Comparison of ENCODE assay signal across 1 cellular context in the genomic region with DNA sequence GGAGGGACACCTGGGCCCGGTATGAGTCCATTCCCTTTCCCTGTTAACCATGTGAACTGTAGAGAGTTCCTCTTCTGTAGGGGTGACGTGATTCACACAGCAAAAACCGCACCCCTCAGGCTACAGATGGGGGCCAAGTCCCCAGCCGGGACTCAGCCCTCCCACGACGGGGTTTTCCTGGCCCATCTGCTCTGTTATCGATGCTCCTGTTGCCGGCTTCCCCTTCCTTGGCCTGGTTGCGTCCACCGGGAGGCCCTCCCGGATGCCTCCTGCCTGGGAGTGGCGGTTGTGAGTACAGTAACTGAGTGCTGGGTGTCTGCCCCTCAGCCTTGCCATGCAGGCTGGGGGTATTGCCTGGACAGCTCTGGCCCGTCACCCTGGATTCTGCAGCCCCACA.
TF ChIP-seq lines count a peak whose summit lies in the region.

No MANE protein-coding gene starts in this region.

TF ChIP-seq in K562, 482 proteins besides CTCF, POLR2A, EP300 and RAD21 (continued from another document):
- TF ChIP-seq E2F3 (CRISPR knock-in tag; IDR thresholded peaks at IDR 0.05) (no peak), YBX1 (IDR thresholded peaks at IDR 0.05) (no peak), YY1 (IDR thresholded peaks at IDR 0.05; ENCODE audit: borderline replicate concordance in 1 of 3, control insufficient read depth in 1 of 3, extremely low read depth in 1 of 3, insufficient read depth in 3 of 3, insufficient read length in 1 of 3, insufficient replicate concordance in 2 of 3, low read depth in 1 of 3, low read length in 2 of 3) (no peak), TBP (optimal IDR thresholded peaks at IDR 0.05; ENCODE audit: low read depth, low read length) (no peak), JUNB (CRISPR knock-in tag; conservative IDR thresholded peaks at IDR 0.05) (no peak), FOXK1 (CRISPR knock-in tag; IDR thresholded peaks at IDR 0.05; ENCODE audit: borderline replicate concordance) (no peak), BCL6 (CRISPR knock-in tag; IDR thresholded peaks at IDR 0.05) (no peak), ZNF24 (IDR thresholded peaks at IDR 0.05) (no peak), GABPA (tag; conservative IDR thresholded peaks at IDR 0.05; ENCODE audit: low read depth) (no peak), THRAP3 (IDR thresholded peaks at IDR 0.05; ENCODE audit: borderline replicate concordance) (no peak), GTF2E2 (tag; IDR thresholded peaks at IDR 0.05) (no peak), MCM3 (IDR thresholded peaks at IDR 0.05) (no peak), TCF3 (CRISPR knock-in tag; IDR thresholded peaks at IDR 0.05) (no peak; the same call in 1 of the 2 replicates), SPI1 (IDR thresholded peaks at IDR 0.05; ENCODE audit: borderline replicate concordance, low read depth, low read length) (peak; percentile 44; the same call in 1 of the 2 replicates), ZNF764 (CRISPR knock-in tag; IDR thresholded peaks at IDR 0.05; ENCODE audit: low read depth) (no peak), SMARCE1 (IDR thresholded peaks at IDR 0.05) (no peak), CBFA2T2 (conservative IDR thresholded peaks at IDR 0.05) (no peak), ZNF217 (CRISPR knock-in tag; IDR thresholded peaks at IDR 0.05) (no peak), ZNF507 (tag; conservative IDR thresholded peaks at IDR 0.05) (no peak), ZNF436 (CRISPR knock-in tag; IDR thresholded peaks at IDR 0.05) (peak; percentile 43; the same call in 1 of the 2 replicates), JUND (IDR thresholded peaks at IDR 0.05; ENCODE audit: borderline replicate concordance, low read depth, low read length) (peak; percentile 22; the same call in 1 of the 2 replicates), JUND (tag; IDR thresholded peaks at IDR 0.05; ENCODE audit: borderline replicate concordance, low read depth, low read length) (no peak; the same call in 2 of the 3 replicates), PHF8 (IDR thresholded peaks at IDR 0.05; ENCODE audit: borderline replicate concordance, low read length) (peak; percentile 43; the same call in 1 of the 2 replicates), MBD2 (IDR thresholded peaks at IDR 0.05; ENCODE audit: borderline replicate concordance, low read depth) (no peak), ARID4B (CRISPR knock-in tag; IDR thresholded peaks at IDR 0.05) (no peak), KDM4B (IDR thresholded peaks at IDR 0.05; ENCODE audit: borderline replicate concordance in 2 of 2, low read depth in 1 of 2) (no peak), ZNF253 (CRISPR knock-in tag; conservative IDR thresholded peaks at IDR 0.05) (no peak), ARID2 (IDR thresholded peaks at IDR 0.05) (no peak), ZNF347 (CRISPR knock-in tag; IDR thresholded peaks at IDR 0.05; ENCODE audit: low read depth) (no peak), ZNF384 (IDR thresholded peaks at IDR 0.05; ENCODE audit: low read depth, low read length) (no peak), ZNF232 (CRISPR knock-in tag; IDR thresholded peaks at IDR 0.05) (no peak), PTTG1 (tag; IDR thresholded peaks at IDR 0.05; ENCODE audit: low read depth) (no peak), CBFA2T3 (IDR thresholded peaks at IDR 0.05) (no peak), SRSF1 (IDR thresholded peaks at IDR 0.05; ENCODE audit: low read depth, low read length) (no peak), MAFF (IDR thresholded peaks at IDR 0.05; ENCODE audit: low read length) (no peak), ATF7 (IDR thresholded peaks at IDR 0.05) (peak; percentile 63), HNRNPLL (IDR thresholded peaks at IDR 0.05; ENCODE audit: low read depth, low read length, poor library complexity, severe bottlenecking) (no peak), NR1H2 (CRISPR knock-in tag; IDR thresholded peaks at IDR 0.05) (no peak), CAMTA2 (CRISPR knock-in tag; conservative IDR thresholded peaks at IDR 0.05) (no peak), RBBP5 (IDR thresholded peaks at IDR 0.05; ENCODE audit: borderline replicate concordance, insufficient read depth, low read length, poor library complexity, severe bottlenecking) (peak; percentile 55), SNIP1 (IDR thresholded peaks at IDR 0.05; ENCODE audit: low read depth) (no peak), ELF4 (CRISPR knock-in tag; IDR thresholded peaks at IDR 0.05) (no peak), SMARCA4 (IDR thresholded peaks at IDR 0.05) (no peak), NFIX (CRISPR knock-in tag; IDR thresholded peaks at IDR 0.05; ENCODE audit: low read depth) (no peak), ZNF830 (CRISPR knock-in tag; IDR thresholded peaks at IDR 0.05) (no peak), NR2F6 (CRISPR knock-in tag; IDR thresholded peaks at IDR 0.05) (no peak), CBFB (CRISPR knock-in tag; IDR thresholded peaks at IDR 0.05) (no peak), LARP7 (IDR thresholded peaks at IDR 0.05) (no peak), PRMT5 (CRISPR knock-in tag; IDR thresholded peaks at IDR 0.05) (no peak), KLF16 (IDR thresholded peaks at IDR 0.05) (no peak), NRF1 (conservative IDR thresholded peaks at IDR 0.05 in 1 of 2, IDR thresholded peaks at IDR 0.05 in 1 of 2) (no peak), ZNF174 (CRISPR knock-in tag; IDR thresholded peaks at IDR 0.05) (no peak), ZNF41 (CRISPR knock-in tag; conservative IDR thresholded peaks at IDR 0.05) (no peak), DNMT1 (IDR thresholded peaks at IDR 0.05) (no peak), ZNF124 (CRISPR knock-in tag; IDR thresholded peaks at IDR 0.05) (no peak), ETV1 (tag; conservative IDR thresholded peaks at IDR 0.05; ENCODE audit: low read depth) (no peak), STAT5B (CRISPR knock-in tag; IDR thresholded peaks at IDR 0.05) (no peak), ZFP36 (IDR thresholded peaks at IDR 0.05; ENCODE audit: low read depth, low read length, partially characterized antibody) (peak; percentile 97), SMAD2 (IDR thresholded peaks at IDR 0.05; ENCODE audit: low read depth, low read length) (no peak), ZNF408 (CRISPR knock-in tag; IDR thresholded peaks at IDR 0.05; ENCODE audit: low read depth) (no peak), NCOR1 (IDR thresholded peaks at IDR 0.05) (no peak), ZNF12 (CRISPR knock-in tag; IDR thresholded peaks at IDR 0.05) (no peak), ZKSCAN3 (CRISPR knock-in tag; IDR thresholded peaks at IDR 0.05) (no peak)
- TF ChIP-seq, protein P1, sequence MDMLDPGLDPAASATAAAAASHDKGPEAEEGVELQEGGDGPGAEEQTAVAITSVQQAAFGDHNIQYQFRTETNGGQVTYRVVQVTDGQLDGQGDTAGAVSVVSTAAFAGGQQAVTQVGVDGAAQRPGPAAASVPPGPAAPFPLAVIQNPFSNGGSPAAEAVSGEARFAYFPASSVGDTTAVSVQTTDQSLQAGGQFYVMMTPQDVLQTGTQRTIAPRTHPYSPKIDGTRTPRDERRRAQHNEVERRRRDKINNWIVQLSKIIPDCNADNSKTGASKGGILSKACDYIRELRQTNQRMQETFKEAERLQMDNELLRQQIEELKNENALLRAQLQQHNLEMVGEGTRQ (CRISPR knock-in tag; IDR thresholded peaks at IDR 0.05): no peak
- TF ChIP-seq, protein P2, sequence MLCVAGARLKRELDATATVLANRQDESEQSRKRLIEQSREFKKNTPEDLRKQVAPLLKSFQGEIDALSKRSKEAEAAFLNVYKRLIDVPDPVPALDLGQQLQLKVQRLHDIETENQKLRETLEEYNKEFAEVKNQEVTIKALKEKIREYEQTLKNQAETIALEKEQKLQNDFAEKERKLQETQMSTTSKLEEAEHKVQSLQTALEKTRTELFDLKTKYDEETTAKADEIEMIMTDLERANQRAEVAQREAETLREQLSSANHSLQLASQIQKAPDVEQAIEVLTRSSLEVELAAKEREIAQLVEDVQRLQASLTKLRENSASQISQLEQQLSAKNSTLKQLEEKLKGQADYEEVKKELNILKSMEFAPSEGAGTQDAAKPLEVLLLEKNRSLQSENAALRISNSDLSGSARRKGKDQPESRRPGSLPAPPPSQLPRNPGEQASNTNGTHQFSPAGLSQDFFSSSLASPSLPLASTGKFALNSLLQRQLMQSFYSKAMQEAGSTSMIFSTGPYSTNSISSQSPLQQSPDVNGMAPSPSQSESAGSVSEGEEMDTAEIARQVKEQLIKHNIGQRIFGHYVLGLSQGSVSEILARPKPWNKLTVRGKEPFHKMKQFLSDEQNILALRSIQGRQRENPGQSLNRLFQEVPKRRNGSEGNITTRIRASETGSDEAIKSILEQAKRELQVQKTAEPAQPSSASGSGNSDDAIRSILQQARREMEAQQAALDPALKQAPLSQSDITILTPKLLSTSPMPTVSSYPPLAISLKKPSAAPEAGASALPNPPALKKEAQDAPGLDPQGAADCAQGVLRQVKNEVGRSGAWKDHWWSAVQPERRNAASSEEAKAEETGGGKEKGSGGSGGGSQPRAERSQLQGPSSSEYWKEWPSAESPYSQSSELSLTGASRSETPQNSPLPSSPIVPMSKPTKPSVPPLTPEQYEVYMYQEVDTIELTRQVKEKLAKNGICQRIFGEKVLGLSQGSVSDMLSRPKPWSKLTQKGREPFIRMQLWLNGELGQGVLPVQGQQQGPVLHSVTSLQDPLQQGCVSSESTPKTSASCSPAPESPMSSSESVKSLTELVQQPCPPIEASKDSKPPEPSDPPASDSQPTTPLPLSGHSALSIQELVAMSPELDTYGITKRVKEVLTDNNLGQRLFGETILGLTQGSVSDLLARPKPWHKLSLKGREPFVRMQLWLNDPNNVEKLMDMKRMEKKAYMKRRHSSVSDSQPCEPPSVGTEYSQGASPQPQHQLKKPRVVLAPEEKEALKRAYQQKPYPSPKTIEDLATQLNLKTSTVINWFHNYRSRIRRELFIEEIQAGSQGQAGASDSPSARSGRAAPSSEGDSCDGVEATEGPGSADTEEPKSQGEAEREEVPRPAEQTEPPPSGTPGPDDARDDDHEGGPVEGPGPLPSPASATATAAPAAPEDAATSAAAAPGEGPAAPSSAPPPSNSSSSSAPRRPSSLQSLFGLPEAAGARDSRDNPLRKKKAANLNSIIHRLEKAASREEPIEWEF (CRISPR knock-in tag; IDR thresholded peaks at IDR 0.05): no peak
- TF ChIP-seq, protein P3, sequence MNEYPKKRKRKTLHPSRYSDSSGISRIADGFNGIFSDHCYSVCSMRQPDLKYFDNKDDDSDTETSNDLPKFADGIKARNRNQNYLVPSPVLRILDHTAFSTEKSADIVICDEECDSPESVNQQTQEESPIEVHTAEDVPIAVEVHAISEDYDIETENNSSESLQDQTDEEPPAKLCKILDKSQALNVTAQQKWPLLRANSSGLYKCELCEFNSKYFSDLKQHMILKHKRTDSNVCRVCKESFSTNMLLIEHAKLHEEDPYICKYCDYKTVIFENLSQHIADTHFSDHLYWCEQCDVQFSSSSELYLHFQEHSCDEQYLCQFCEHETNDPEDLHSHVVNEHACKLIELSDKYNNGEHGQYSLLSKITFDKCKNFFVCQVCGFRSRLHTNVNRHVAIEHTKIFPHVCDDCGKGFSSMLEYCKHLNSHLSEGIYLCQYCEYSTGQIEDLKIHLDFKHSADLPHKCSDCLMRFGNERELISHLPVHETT (CRISPR knock-in tag; conservative IDR thresholded peaks at IDR 0.05 in 1 of 2, IDR thresholded peaks at IDR 0.05 in 1 of 2): no peak; a peak in 1 of 4 replicates
- TF ChIP-seq, protein P4, sequence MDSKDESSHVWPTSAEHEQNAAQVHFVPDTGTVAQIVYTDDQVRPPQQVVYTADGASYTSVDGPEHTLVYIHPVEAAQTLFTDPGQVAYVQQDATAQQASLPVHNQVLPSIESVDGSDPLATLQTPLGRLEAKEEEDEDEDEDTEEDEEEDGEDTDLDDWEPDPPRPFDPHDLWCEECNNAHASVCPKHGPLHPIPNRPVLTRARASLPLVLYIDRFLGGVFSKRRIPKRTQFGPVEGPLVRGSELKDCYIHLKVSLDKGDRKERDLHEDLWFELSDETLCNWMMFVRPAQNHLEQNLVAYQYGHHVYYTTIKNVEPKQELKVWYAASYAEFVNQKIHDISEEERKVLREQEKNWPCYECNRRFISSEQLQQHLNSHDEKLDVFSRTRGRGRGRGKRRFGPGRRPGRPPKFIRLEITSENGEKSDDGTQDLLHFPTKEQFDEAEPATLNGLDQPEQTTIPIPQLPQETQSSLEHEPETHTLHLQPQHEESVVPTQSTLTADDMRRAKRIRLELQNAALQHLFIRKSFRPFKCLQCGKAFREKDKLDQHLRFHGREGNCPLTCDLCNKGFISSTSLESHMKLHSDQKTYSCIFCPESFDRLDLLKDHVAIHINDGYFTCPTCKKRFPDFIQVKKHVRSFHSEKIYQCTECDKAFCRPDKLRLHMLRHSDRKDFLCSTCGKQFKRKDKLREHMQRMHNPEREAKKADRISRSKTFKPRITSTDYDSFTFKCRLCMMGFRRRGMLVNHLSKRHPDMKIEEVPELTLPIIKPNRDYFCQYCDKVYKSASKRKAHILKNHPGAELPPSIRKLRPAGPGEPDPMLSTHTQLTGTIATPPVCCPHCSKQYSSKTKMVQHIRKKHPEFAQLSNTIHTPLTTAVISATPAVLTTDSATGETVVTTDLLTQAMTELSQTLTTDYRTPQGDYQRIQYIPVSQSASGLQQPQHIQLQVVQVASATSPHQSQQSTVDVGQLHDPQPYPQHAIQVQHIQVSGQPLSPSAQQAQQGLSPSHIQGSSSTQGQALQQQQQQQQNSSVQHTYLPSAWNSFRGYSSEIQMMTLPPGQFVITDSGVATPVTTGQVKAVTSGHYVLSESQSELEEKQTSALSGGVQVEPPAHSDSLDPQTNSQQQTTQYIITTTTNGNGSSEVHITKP (IDR thresholded peaks at IDR 0.05; ENCODE audit: partially characterized antibody): peak; percentile 43
TF ChIP-seq in K562: peak in this region for 9.
